Comparison of ENCODE assay signal across 12 cellular contexts in genomic region chr5:28743362-28743761, GRCh38.
"Had no signal": no experiment of that assay in that cellular context is flagged by ENCODE, and none has a peak within 500 bp of the region (broad histone marks: within the 10 kb centered on the region; RNA-seq: fewer than 3 reads in every experiment).

No MANE protein-coding gene starts in this region.

- DNase-seq: activated CD4-positive, alpha-beta T cell treated with anti-CD3 and anti-CD28 coated beads for 36 hours; activated CD8-positive, alpha-beta memory T cell treated with anti-CD3 and anti-CD28 coated beads, Interleukin-2, amount 50 U/mL, for 4 hours; activated CD8-positive, alpha-beta T cell treated with anti-CD3 and anti-CD28 coated beads for 36 hours; pancreas; retina; SK-N-SH; T-helper 1 cell; transverse colon had no signal

- H3K36me3 ChIP-seq: brain microvascular endothelial cell, neural progenitor cell, pancreas, transverse colon had no signal

- H3K4me1 ChIP-seq: pancreas, transverse colon had no signal

- H3K4me2 ChIP-seq: hepatocyte, neural progenitor cell, SK-N-SH had no signal

- H3K9me3 ChIP-seq: pancreas, SK-N-SH, transverse colon had no signal

- H3K9ac ChIP-seq: neural progenitor cell, SK-N-SH had no signal

- H3K4me3 ChIP-seq: hepatocyte, neural progenitor cell, pancreas, transverse colon had no signal

- H3K27ac ChIP-seq: brain microvascular endothelial cell, hepatocyte, neural progenitor cell, pancreas, transverse colon, VCaP had no signal

- FAIRE-seq: pancreas had no signal

- H2AFZ ChIP-seq: hepatocyte, neural progenitor cell had no signal

- H3K27me3 ChIP-seq: brain microvascular endothelial cell, hepatocyte, neural progenitor cell, pancreas, transverse colon had no signal

- H3K79me2 ChIP-seq: hepatocyte had no signal
